7 cellular contexts compared by ENCODE assay signal in genomic region chr3:185663929-185664328, GRCh38.
"Had no signal": no experiment of that assay in that cellular context is flagged by ENCODE, and none has a peak within 500 bp of the region (broad histone marks: within the 10 kb centered on the region; RNA-seq: fewer than 3 reads in every experiment).

No MANE protein-coding gene starts in this region.

- H3K9me3 ChIP-seq: HAP-1 had no signal

- H3K4me3 Mint-ChIP-seq: HFFc6 had no signal

- H3K4me1 ChIP-seq: HAP-1 had no signal

- H3K4me3 ChIP-seq: GM23248, HAP-1 had no signal

- H3K27ac Mint-ChIP-seq: HFFc6 had no signal

- H3K9me3 Mint-ChIP-seq: HFFc6 had no signal

- H3K27ac ChIP-seq: GM23248, HL-60 had no signal

- DNase-seq: GM23248, GOT3, H7, HFFc6, IMR-90 had no signal
